19 cellular contexts compared by ENCODE assay signal in the genomic region with DNA sequence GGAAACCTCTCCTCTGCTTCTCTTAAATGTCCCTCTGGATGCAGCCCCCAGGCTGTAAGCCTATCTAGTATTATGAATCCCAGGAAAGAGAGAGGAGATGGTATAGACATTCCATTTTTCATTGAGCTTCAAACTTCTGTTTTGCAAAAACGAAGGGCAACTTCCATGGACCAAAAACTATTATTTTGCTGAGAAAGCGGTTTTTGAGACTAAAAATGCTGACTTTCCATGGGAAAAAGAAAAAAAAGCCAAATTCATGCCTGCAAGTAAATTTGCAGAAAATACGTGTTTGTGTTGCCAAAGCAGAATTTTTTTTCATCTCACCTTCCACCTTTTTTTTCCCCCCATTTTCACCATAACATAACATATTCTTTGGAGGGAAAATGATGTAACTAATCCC.
DNase-seq lines count a peak whose midpoint lies in the region; ATAC-seq, FAIRE-seq and TF ChIP-seq lines count a peak whose summit lies in the region.
"Had no signal": no experiment of that assay in that cellular context is flagged by ENCODE, and none has a peak within 500 bp of the region (broad histone marks: within the 10 kb centered on the region; RNA-seq: fewer than 3 reads in every experiment).

No MANE protein-coding gene starts in this region.

- H3K9me1 ChIP-seq in K562 (ENCODE audit: control insufficient read depth, insufficient read depth, low read length) = no peaks in the 10 kb centered on the region

- H3K9ac ChIP-seq in HepG2 (ENCODE audit: insufficient read depth, low read depth, low read length) = no peak overlapping the region
- H3K9ac ChIP-seq in K562 (ENCODE audit: insufficient read depth in 1 of 2, low read depth in 2 of 2, low read length in 2 of 2) = no peak overlapping the region
- H3K9ac ChIP-seq: BLaER1 had no signal

- in situ Hi-C loops in HepG2 (cut with HindIII; ENCODE audit: extremely low pct_ligation_motif_present, low pct_unique_long_range_greater_than_20kb) (no loop called here), K562 (cut with MboI) (no loop called here)

- FAIRE-seq in HepG2 (lab: Jason Lieb, UNC) (no peak), K562 (lab: Jason Lieb, UNC) (no peak)
- FAIRE-seq: G401.6, GM12891, GM19239 had no signal

- H3K36me3 ChIP-seq in HepG2 (replicated peaks in 1 of 2; ENCODE audit: control insufficient read depth in 1 of 2, insufficient read depth in 2 of 2, low read length in 2 of 2) (no peaks in the 10 kb centered on the region), right lobe of liver (no peaks in the 10 kb centered on the region), K562 (ENCODE audit: control insufficient read depth, insufficient read depth, low read length) (no peaks in the 10 kb centered on the region)
- H3K36me3 ChIP-seq: BE2C, BLaER1 had no signal

- H3K4me2 ChIP-seq in HepG2 (ENCODE audit: low read depth, low read length) = no peak overlapping the region
- H3K4me2 ChIP-seq in K562 (ENCODE audit: insufficient read depth, low read length) = no peak overlapping the region
- H3K4me2 ChIP-seq: BLaER1 had no signal

- ATAC-seq in HepG2 (no peak), right lobe of liver (no peak), K562 (no peak)

- no peak overlapping the region for H3K4me3 ChIP-seq in HepG2 (replicated peaks in 1 of 3; ENCODE audit: insufficient read depth in 1 of 3, low read depth in 2 of 3, low read length in 3 of 3)
- no peak overlapping the region for H3K4me3 ChIP-seq in right lobe of liver
- no peak overlapping the region for H3K4me3 ChIP-seq in K562
- H3K4me3 ChIP-seq: BLaER1 had no signal

- BruUV-seq in HepG2 (replicated peaks; lab: Mats Ljungman, UMichigan) (no TSS peak), K562 (replicated peaks; lab: Mats Ljungman, UMichigan) (no TSS peak)

- no peak overlapping the region for H2AFZ ChIP-seq in HepG2 (ENCODE audit: low read length)
- no peak overlapping the region for H2AFZ ChIP-seq in K562 (ENCODE audit: low read depth, low read length)

- POLR2A ChIA-PET in HepG2 (lab: Yijun Ruan, JAX) (no interaction called here), K562 (lab: Yijun Ruan, JAX) (no interaction called here)

- H3K79me2 ChIP-seq in HepG2 (ENCODE audit: insufficient read depth, low read length) = no peaks in the 10 kb centered on the region
- H3K79me2 ChIP-seq in K562 (ENCODE audit: control insufficient read depth, insufficient read depth, low read length) = no peaks in the 10 kb centered on the region

- H3K4me1 ChIP-seq in HepG2 (ENCODE audit: insufficient read depth, low read length) = no peaks in the 10 kb centered on the region
- H3K4me1 ChIP-seq in right lobe of liver = no peaks in the 10 kb centered on the region
- no peaks in the 10 kb centered on the region for H3K4me1 ChIP-seq in K562 (replicated peaks in 1 of 2; ENCODE audit: control insufficient read depth in 2 of 2, insufficient read depth in 2 of 2, low read length in 2 of 2)
- H3K4me1 ChIP-seq: BE2C, BLaER1 had no signal

- TF ChIP-seq POLR2A in HepG2 (IDR thresholded peaks at IDR 0.05; ENCODE audit: insufficient read depth in 1 of 2, low read depth in 2 of 2, low read length in 2 of 2) (no peak), right lobe of liver (IDR thresholded peaks at IDR 0.05) (no peak), K562 (conservative IDR thresholded peaks at IDR 0.05) (no peak)

- H4K20me1 ChIP-seq in HepG2 (ENCODE audit: insufficient read depth, low read length) = no peaks in the 10 kb centered on the region
- no peaks in the 10 kb centered on the region for H4K20me1 ChIP-seq in K562 (replicated peaks; ENCODE audit: control insufficient read depth, insufficient read depth, low read length)
- H4K20me1 ChIP-seq: BLaER1 had no signal

- TF ChIP-seq CTCF in HepG2 (CRISPR knock-in tag; IDR thresholded peaks at IDR 0.05) = no peak
- TF ChIP-seq CTCF in right lobe of liver (IDR thresholded peaks at IDR 0.05) = no peak
- no peak for TF ChIP-seq CTCF in K562 (IDR thresholded peaks at IDR 0.05 in 2 of 3, conservative IDR thresholded peaks at IDR 0.05 in 1 of 3; ENCODE audit: insufficient read depth in 2 of 3, low read depth in 1 of 3, low read length in 3 of 3)

- H3K27me3 ChIP-seq in HepG2 (ENCODE audit: control insufficient read depth in 1 of 2, insufficient read depth in 2 of 2, low read length in 2 of 2) (no peaks in the 10 kb centered on the region), right lobe of liver (no peaks in the 10 kb centered on the region), K562 (ENCODE audit: control insufficient read depth in 2 of 2, insufficient read depth in 2 of 2, low read length in 2 of 2) (no peaks in the 10 kb centered on the region)
- H3K27me3 ChIP-seq: BE2C, BLaER1 had no signal

- H3K27ac ChIP-seq in HepG2 (ENCODE audit: extremely low read length, insufficient read depth, low read length) (no peak overlapping the region), right lobe of liver (no peak overlapping the region), K562 (ENCODE audit: extremely low read depth, low read depth, low read length) (no peak overlapping the region)
- H3K27ac ChIP-seq: 22Rv1, BLaER1 had no signal

- TF ChIP-seq RAD21 in HepG2 (CRISPR knock-in tag; IDR thresholded peaks at IDR 0.05) = no peak
- no peak for TF ChIP-seq RAD21 in K562 (CRISPR knock-in tag; conservative IDR thresholded peaks at IDR 0.05 in 1 of 2, IDR thresholded peaks at IDR 0.05 in 1 of 2)

- no peaks in the 10 kb centered on the region for H3K9me3 ChIP-seq in HepG2 (ENCODE audit: low read length)
- H3K9me3 ChIP-seq in right lobe of liver = no peaks in the 10 kb centered on the region
- H3K9me3 ChIP-seq in K562 (replicated peaks; ENCODE audit: control insufficient read depth, insufficient read depth, low read depth, low read length) = no peaks in the 10 kb centered on the region
- H3K9me3 ChIP-seq: BE2C had no signal

- no peak for TF ChIP-seq EP300 in HepG2 (IDR thresholded peaks at IDR 0.05; ENCODE audit: low read depth in 2 of 2, low read length in 2 of 2)
- no peak for TF ChIP-seq EP300 in HepG2 (CRISPR knock-in tag; IDR thresholded peaks at IDR 0.05; ENCODE audit: borderline replicate concordance)
- TF ChIP-seq EP300 in K562 (IDR thresholded peaks at IDR 0.05; ENCODE audit: low read length) = no peak

- DNase-seq in HepG2 (ENCODE audit: low spot score) (no peak), right lobe of liver (no peak), K562 (ENCODE audit: extremely low read depth in 1 of 4, low spot score in 3 of 4) (no peak), DMS 273 (lab: John Stamatoyannopoulos, UW; ENCODE audit: unreplicated experiment) (no peak), NCI-H187 (lab: John Stamatoyannopoulos, UW) (no peak)
- DNase-seq: ACHN; BE2C; C1 segment of cervical spinal cord; CD4-positive, alpha-beta memory T cell; CD4-positive, CD25-positive, alpha-beta regulatory T cell; CD8-positive, alpha-beta memory T cell; COR-L47; DMS79 treated with DMSO at 0.1 percent for 48 hours; GF-D8 had no signal

- WGBS in HepG2 (ENCODE audit: low lambda C conversion rate) = 4% methylated on average over 3 of the region's 3 CpGs
- WGBS in right lobe of liver (ENCODE audit: insufficient coverage, low coverage, low lambda C conversion rate, missing lambda C conversion rate) = 42% methylated on average over 3 of the region's 3 CpGs
- 4% methylated on average over 3 of the region's 3 CpGs for WGBS in K562 (ENCODE audit: insufficient coverage, low coverage, missing lambda C conversion rate)

- intact Hi-C loops in HepG2 (cut with micrococcal nuclease; ENCODE audit: unreplicated experiment) = no loop called here
- intact Hi-C loops in right lobe of liver (cut with DNase I) = no loop called here
- intact Hi-C loops in K562 (cut with micrococcal nuclease) = no loop called here

- CTCF ChIA-PET in HepG2 (lab: Yijun Ruan, JAX; ENCODE audit: low intra/inter-chr PET ratio, low total read pairs) (no interaction called here), K562 (lab: Yijun Ruan, JAX; ENCODE audit: low intra/inter-chr PET ratio) (no interaction called here)

TF ChIP-seq in HepG2, 621 proteins besides CTCF, POLR2A, EP300 and RAD21 (continues in another document):
- TF ChIP-seq MED13 (CRISPR knock-in tag; IDR thresholded peaks at IDR 0.05) = no peak

TF ChIP-seq in K562, 482 proteins besides CTCF, POLR2A, EP300 and RAD21:
- TF ChIP-seq ZNF316 (IDR thresholded peaks at IDR 0.05) (peak; percentile 29; the same call in 1 of the 2 replicates), MAFK (IDR thresholded peaks at IDR 0.05; ENCODE audit: low read length) (peak; percentile 46; the same call in 1 of the 2 replicates), MAFG (tag; conservative IDR thresholded peaks at IDR 0.05) (0 out of 2 replicates have a peak, but pooled peaks have one; percentile 27), MAFF (IDR thresholded peaks at IDR 0.05; ENCODE audit: low read length) (peak; percentile 51)
- TF ChIP-seq, protein P1, sequence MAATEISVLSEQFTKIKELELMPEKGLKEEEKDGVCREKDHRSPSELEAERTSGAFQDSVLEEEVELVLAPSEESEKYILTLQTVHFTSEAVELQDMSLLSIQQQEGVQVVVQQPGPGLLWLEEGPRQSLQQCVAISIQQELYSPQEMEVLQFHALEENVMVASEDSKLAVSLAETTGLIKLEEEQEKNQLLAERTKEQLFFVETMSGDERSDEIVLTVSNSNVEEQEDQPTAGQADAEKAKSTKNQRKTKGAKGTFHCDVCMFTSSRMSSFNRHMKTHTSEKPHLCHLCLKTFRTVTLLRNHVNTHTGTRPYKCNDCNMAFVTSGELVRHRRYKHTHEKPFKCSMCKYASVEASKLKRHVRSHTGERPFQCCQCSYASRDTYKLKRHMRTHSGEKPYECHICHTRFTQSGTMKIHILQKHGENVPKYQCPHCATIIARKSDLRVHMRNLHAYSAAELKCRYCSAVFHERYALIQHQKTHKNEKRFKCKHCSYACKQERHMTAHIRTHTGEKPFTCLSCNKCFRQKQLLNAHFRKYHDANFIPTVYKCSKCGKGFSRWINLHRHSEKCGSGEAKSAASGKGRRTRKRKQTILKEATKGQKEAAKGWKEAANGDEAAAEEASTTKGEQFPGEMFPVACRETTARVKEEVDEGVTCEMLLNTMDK (IDR thresholded peaks at IDR 0.05; ENCODE audit: borderline replicate concordance, insufficient read depth, low read depth, low read length, poor library complexity, severe bottlenecking) = no peak
